ENCODE assay signal across 13 cellular contexts in the genomic region with DNA sequence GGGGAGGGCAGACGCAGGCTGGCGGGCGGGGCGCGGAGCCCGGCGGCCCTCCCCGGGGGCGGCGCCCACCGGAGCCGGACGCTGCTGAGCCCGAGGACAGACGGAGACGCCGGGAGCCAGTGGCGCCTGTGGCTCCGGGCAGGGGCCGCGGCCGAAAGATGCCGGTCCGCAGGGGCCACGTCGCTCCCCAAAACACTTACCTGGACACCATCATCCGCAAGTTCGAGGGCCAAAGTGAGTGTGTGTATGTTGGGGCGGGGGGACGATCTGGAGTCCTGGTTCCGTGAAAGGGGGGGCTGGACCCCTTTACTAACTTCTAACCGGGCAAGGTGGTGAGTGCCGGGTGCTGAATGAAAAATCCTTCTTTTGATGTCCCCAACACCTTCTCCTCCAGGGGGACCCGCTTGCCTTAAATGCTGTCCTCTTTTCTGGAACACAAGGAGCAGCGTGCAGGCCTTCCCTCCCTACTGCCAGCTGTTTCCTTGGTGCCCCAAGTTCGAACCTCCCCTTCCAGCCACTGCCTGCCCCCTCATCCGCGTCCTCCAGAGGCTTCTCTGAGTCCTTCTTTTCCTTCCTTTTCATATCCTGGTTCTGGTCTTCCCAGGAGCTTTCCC. TPM values are rescaled to one million over a fixed set of nuclear protein-coding genes. Genes with fewer than 3 reads are reported as not detected.
DNase-seq lines count a peak whose midpoint lies in the region; ATAC-seq and TF ChIP-seq lines count a peak whose summit lies in the region.
"Had no signal": no experiment of that assay in that cellular context is flagged by ENCODE, and none has a peak within 500 bp of the region (broad histone marks: within the 10 kb centered on the region; RNA-seq: fewer than 3 reads in every experiment).

A gene with protein sequence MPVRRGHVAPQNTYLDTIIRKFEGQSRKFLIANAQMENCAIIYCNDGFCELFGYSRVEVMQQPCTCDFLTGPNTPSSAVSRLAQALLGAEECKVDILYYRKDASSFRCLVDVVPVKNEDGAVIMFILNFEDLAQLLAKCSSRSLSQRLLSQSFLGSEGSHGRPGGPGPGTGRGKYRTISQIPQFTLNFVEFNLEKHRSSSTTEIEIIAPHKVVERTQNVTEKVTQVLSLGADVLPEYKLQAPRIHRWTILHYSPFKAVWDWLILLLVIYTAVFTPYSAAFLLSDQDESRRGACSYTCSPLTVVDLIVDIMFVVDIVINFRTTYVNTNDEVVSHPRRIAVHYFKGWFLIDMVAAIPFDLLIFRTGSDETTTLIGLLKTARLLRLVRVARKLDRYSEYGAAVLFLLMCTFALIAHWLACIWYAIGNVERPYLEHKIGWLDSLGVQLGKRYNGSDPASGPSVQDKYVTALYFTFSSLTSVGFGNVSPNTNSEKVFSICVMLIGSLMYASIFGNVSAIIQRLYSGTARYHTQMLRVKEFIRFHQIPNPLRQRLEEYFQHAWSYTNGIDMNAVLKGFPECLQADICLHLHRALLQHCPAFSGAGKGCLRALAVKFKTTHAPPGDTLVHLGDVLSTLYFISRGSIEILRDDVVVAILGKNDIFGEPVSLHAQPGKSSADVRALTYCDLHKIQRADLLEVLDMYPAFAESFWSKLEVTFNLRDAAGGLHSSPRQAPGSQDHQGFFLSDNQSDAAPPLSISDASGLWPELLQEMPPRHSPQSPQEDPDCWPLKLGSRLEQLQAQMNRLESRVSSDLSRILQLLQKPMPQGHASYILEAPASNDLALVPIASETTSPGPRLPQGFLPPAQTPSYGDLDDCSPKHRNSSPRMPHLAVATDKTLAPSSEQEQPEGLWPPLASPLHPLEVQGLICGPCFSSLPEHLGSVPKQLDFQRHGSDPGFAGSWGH (plus strand): TSS at position 103 of the 614 bp plus-strand sequence. CDS start 56 bp downstream, at position 159.

- peak within 1 kb of the TSS; percentile 0 for H3K4me3 Mint-ChIP-seq in activated T-cell treated with anti-CD3 and anti-CD28 coated beads, Interleukin-2, amount 50 U/mL, for 24 hours
- peak within 1 kb of the TSS in 1 of 2 donors; percentile 50 for H3K4me3 Mint-ChIP-seq in activated T-cell treated with anti-CD3 and anti-CD28 coated beads, Interleukin-2, amount 50 U/mL, for 72 hours
- peak within 1 kb of the TSS; percentile 40 for H3K4me3 Mint-ChIP-seq in activated T-helper 17 cell treated with anti-CD3 and anti-CD28 coated beads, Interleukin-2, amount 50 U/mL, for 72 hours

- no peak for ATAC-seq in activated T-cell treated with anti-CD3 and anti-CD28 coated beads, Interleukin-2, amount 50 U/mL, for 72 hours (replicated peaks in 1 of 2)
- ATAC-seq in activated T-helper 17 cell treated with anti-CD3 and anti-CD28 coated beads, Interleukin-2, amount 50 U/mL, for 72 hours (replicated peaks) = no peak
- no peak for ATAC-seq in thoracic aorta (ENCODE audit: insufficient number of reproducible peaks, low FRiP score, low read depth)
- no peak for ATAC-seq in GM18505 (IDR thresholded peaks at IDR 0.05; ENCODE audit: unreplicated experiment)

- H3K36me3 Mint-ChIP-seq in activated T-cell treated with anti-CD3 and anti-CD28 coated beads, Interleukin-2, amount 50 U/mL, for 24 hours (ENCODE audit: low read depth) = no peaks in the 10 kb centered on the region
- no peaks in the 10 kb centered on the region for H3K36me3 Mint-ChIP-seq in activated T-cell treated with anti-CD3 and anti-CD28 coated beads, Interleukin-2, amount 50 U/mL, for 72 hours (ENCODE audit: insufficient read depth in 2 of 2)
- H3K36me3 Mint-ChIP-seq in activated T-helper 17 cell treated with anti-CD3 and anti-CD28 coated beads, Interleukin-2, amount 50 U/mL, for 72 hours (ENCODE audit: low read depth) = no peaks in the 10 kb centered on the region
- H3K36me3 Mint-ChIP-seq: T-cell had no signal

- no peak for TF ChIP-seq POLR2A in GM18505 (IDR thresholded peaks at IDR 0.05; ENCODE audit: borderline replicate concordance, extremely low read depth, insufficient read depth, insufficient read length)

- DNase-seq in activated T-cell treated with anti-CD3 and anti-CD28 coated beads, Interleukin-2, amount 50 U/mL, for 24 hours = no peak
- DNase-seq in activated T-cell treated with anti-CD3 and anti-CD28 coated beads, Interleukin-2, amount 50 U/mL, for 72 hours = no peak
- DNase-seq in iPS-NIHi11 (ENCODE audit: low spot score) (peak; percentile 56), thoracic aorta (ENCODE audit: low spot score) (no peak), OCI-M2 (lab: John Stamatoyannopoulos, UW; ENCODE audit: unreplicated experiment) (no peak), NCI-H187 (lab: John Stamatoyannopoulos, UW) (no peak)

- no peaks in the 10 kb centered on the region for H3K9me3 ChIP-seq in thoracic aorta
- H3K9me3 ChIP-seq: left lung had no signal

- no peaks in the 10 kb centered on the region for H3K9me3 Mint-ChIP-seq in activated T-cell treated with anti-CD3 and anti-CD28 coated beads, Interleukin-2, amount 50 U/mL, for 24 hours
- H3K9me3 Mint-ChIP-seq in activated T-cell treated with anti-CD3 and anti-CD28 coated beads, Interleukin-2, amount 50 U/mL, for 72 hours = no peaks in the 10 kb centered on the region
- no peaks in the 10 kb centered on the region for H3K9me3 Mint-ChIP-seq in activated T-helper 17 cell treated with anti-CD3 and anti-CD28 coated beads, Interleukin-2, amount 50 U/mL, for 72 hours
- H3K9me3 Mint-ChIP-seq: T-cell had no signal

- peak within 1 kb of the TSS; percentile 11 for H3K4me3 ChIP-seq in thoracic aorta
- H3K4me3 ChIP-seq: left lung had no signal

- H3K27ac Mint-ChIP-seq in activated T-cell treated with anti-CD3 and anti-CD28 coated beads, Interleukin-2, amount 50 U/mL, for 24 hours = no peak within 1 kb of the TSS
- H3K27ac Mint-ChIP-seq in activated T-cell treated with anti-CD3 and anti-CD28 coated beads, Interleukin-2, amount 50 U/mL, for 72 hours = no peak within 1 kb of the TSS
- no peak within 1 kb of the TSS for H3K27ac Mint-ChIP-seq in activated T-helper 17 cell treated with anti-CD3 and anti-CD28 coated beads, Interleukin-2, amount 50 U/mL, for 72 hours
- H3K27ac Mint-ChIP-seq: T-cell had no signal

- H3K4me1 ChIP-seq in thoracic aorta (ENCODE audit: control insufficient read depth in 1 of 2, low read depth in 2 of 2) = no peaks in the 10 kb centered on the region

- H3K4me1 Mint-ChIP-seq in activated T-cell treated with anti-CD3 and anti-CD28 coated beads, Interleukin-2, amount 50 U/mL, for 24 hours (ENCODE audit: low read depth) = peaks cover 9% of the 10 kb centered on the region
- H3K4me1 Mint-ChIP-seq in activated T-cell treated with anti-CD3 and anti-CD28 coated beads, Interleukin-2, amount 50 U/mL, for 72 hours (ENCODE audit: low read depth) = peaks cover 7% of the 10 kb centered on the region
- H3K4me1 Mint-ChIP-seq in activated T-helper 17 cell treated with anti-CD3 and anti-CD28 coated beads, Interleukin-2, amount 50 U/mL, for 72 hours = peaks cover 7% of the 10 kb centered on the region

- H3K27ac ChIP-seq in thoracic aorta = no peak within 1 kb of the TSS
- H3K27ac ChIP-seq: C4-2B, left lung had no signal

- H3K27me3 ChIP-seq in thoracic aorta (replicated peaks; ENCODE audit: insufficient read depth) = no peaks in the 10 kb centered on the region

- no peak for TF ChIP-seq CTCF in thoracic aorta (IDR thresholded peaks at IDR 0.05)

- no peaks in the 10 kb centered on the region for H3K36me3 ChIP-seq in thoracic aorta
- H3K36me3 ChIP-seq: left lung had no signal

- H3K27me3 Mint-ChIP-seq in activated T-cell treated with anti-CD3 and anti-CD28 coated beads, Interleukin-2, amount 50 U/mL, for 24 hours = peaks cover 48% of the 10 kb centered on the region
- H3K27me3 Mint-ChIP-seq in activated T-cell treated with anti-CD3 and anti-CD28 coated beads, Interleukin-2, amount 50 U/mL, for 72 hours (ENCODE audit: low read depth) = peaks cover 34% of the 10 kb centered on the region
- peaks cover 20% of the 10 kb centered on the region for H3K27me3 Mint-ChIP-seq in activated T-helper 17 cell treated with anti-CD3 and anti-CD28 coated beads, Interleukin-2, amount 50 U/mL, for 72 hours

RNA-seq across cellular contexts. Expression of the gene that starts here (rescaled TPM):
- not detected for total RNA-seq in activated T-cell treated with anti-CD3 and anti-CD28 coated beads, Interleukin-2, amount 50 U/mL, for 72 hours
- under 1 TPM in 1 of 2 donors, not detected in 1; 0.05 TPM for total RNA-seq in activated T-helper 17 cell treated with anti-CD3 and anti-CD28 coated beads, Interleukin-2, amount 50 U/mL, for 72 hours
- not detected for total RNA-seq in thoracic aorta
- total RNA-seq: dermis blood vessel endothelial cell, H4, T-cell had no signal
